Comparison of ENCODE assay signal across 17 cellular contexts in genomic region chr6:96814581-96814980, GRCh38. TPM values are rescaled to one million over a fixed set of nuclear protein-coding genes. Genes with fewer than 3 reads are reported as not detected.
DNase-seq lines count a peak whose midpoint lies in the region; ATAC-seq, FAIRE-seq and TF ChIP-seq lines count a peak whose summit lies in the region.
"Had no signal": no experiment of that assay in that cellular context is flagged by ENCODE, and none has a peak within 500 bp of the region (broad histone marks: within the 10 kb centered on the region; RNA-seq: fewer than 3 reads in every experiment).

No MANE protein-coding gene starts in this region.

- CTCF ChIA-PET in GM12878 (lab: Yijun Ruan, JAX) = no interaction called here

- no peak overlapping the region for H3K27ac ChIP-seq in GM12878 (ENCODE audit: control insufficient read depth, insufficient read depth)
- H3K27ac ChIP-seq in tibial artery = peak overlapping the region; percentile 9 to 47
- no peak overlapping the region for H3K27ac ChIP-seq in testis
- H3K27ac ChIP-seq: BLaER1 treated with 17β-estradiol and CSF1 and Interleukin-3, amounts not matched to agents 10 nM and 100 nM; GM23248 had no signal

- peak; percentile 38 for DNase-seq in EH (ENCODE audit: low read depth)
- no peak for DNase-seq in GM12878 (ENCODE audit: low read depth, low spot score)
- DNase-seq in fibroblast of the aortic adventitia (ENCODE audit: low read depth) = peak; percentile 6
- DNase-seq in tibial artery = no peak
- DNase-seq in testis = no peak
- DNase-seq: 8988T; AML-193; CD4-positive, CD25-positive, alpha-beta regulatory T cell; DMS53; GM23248 had no signal

- 100% methylated on average over 1 of the region's 1 CpG for WGBS in GM12878 (ENCODE audit: insufficient coverage, insufficient replicate concordance, low lambda C conversion rate, missing lambda C conversion rate)
- WGBS in testis, 2 donors = 50 to 62% methylated on average over 1 of the region's 1 CpG

- intact Hi-C loops in GM12878 (cut with micrococcal nuclease; ENCODE audit: unreplicated experiment) (no loop called here), tibial artery (cut with DNase I; ENCODE audit: low total_unique reads) (no loop called here), testis (cut with DNase I; ENCODE audit: low total_unique reads) (no loop called here)

- ATAC-seq in GM12878 = no peak
- ATAC-seq in HG02678 (IDR thresholded peaks at IDR 0.05; ENCODE audit: unreplicated experiment) = no peak
- ATAC-seq in GM18861 (IDR thresholded peaks at IDR 0.05; ENCODE audit: unreplicated experiment) = no peak
- ATAC-seq: HepG2 had no signal

- H3K4me3 ChIP-seq in GM12878 (no peak overlapping the region), fibroblast of the aortic adventitia (ENCODE audit: low read depth, low read length) (no peak overlapping the region), tibial artery (no peak overlapping the region), testis (no peak overlapping the region)
- H3K4me3 ChIP-seq: BLaER1 treated with 17β-estradiol and CSF1 and Interleukin-3, amounts not matched to agents 10 nM and 100 nM; GM23248 had no signal

- POLR2A ChIA-PET in GM12878 (lab: Charles Lee) = no interaction called here

- H2AFZ ChIP-seq in GM12878 (ENCODE audit: control insufficient read depth, low read depth, low read length) = no peak overlapping the region
- H2AFZ ChIP-seq: GM23248 had no signal

- no peak overlapping the region for H3K9ac ChIP-seq in GM12878 (ENCODE audit: control insufficient read depth, insufficient read depth, low read length)
- H3K9ac ChIP-seq: BLaER1 treated with 17β-estradiol and CSF1 and Interleukin-3, amounts not matched to agents 10 nM and 100 nM; GM23248 had no signal

- H4K20me1 ChIP-seq in GM12878 (ENCODE audit: control insufficient read depth, insufficient read depth) = no peaks in the 10 kb centered on the region
- H4K20me1 ChIP-seq: BLaER1 treated with 17β-estradiol and CSF1 and Interleukin-3, amounts not matched to agents 10 nM and 100 nM had no signal

- H3K4me1 ChIP-seq in GM12878 (ENCODE audit: control insufficient read depth, insufficient read depth, low read length) (no peaks in the 10 kb centered on the region), tibial artery (peaks cover 0 to 57% (median 8%) of the 10 kb centered on the region in 4 donors), testis (no peaks in the 10 kb centered on the region)

- H3K36me3 ChIP-seq in GM12878 (ENCODE audit: control insufficient read depth in 2 of 2, insufficient read depth in 2 of 2, low read length in 1 of 2) (no peaks in the 10 kb centered on the region), tibial artery (no peaks in the 10 kb centered on the region), testis (ENCODE audit: low read depth, missing control alignments) (no peaks in the 10 kb centered on the region)

- no peak for FAIRE-seq in GM12878 (lab: Jason Lieb, UNC)
- FAIRE-seq: GM18507, H54, HepG2, HTR-8/SVneo had no signal

- in situ Hi-C loops in GM12878 (cut with MboI) = no loop called here

- TF ChIP-seq POLR2A in GM12878 (IDR thresholded peaks at IDR 0.05; ENCODE audit: low read depth, low read length) (no peak), testis (IDR thresholded peaks at IDR 0.05) (no peak)

- H3K9me3 ChIP-seq in GM12878 (replicated peaks; ENCODE audit: control insufficient read depth, insufficient read depth, low read length) = no peaks in the 10 kb centered on the region
- no peaks in the 10 kb centered on the region for H3K9me3 ChIP-seq in tibial artery
- H3K9me3 ChIP-seq in testis = no peaks in the 10 kb centered on the region

- H3K4me2 ChIP-seq in GM12878 (ENCODE audit: control insufficient read depth, insufficient read depth) = no peak overlapping the region

- BruUV-seq in GM12878 (replicated peaks; lab: Mats Ljungman, UMichigan) = no TSS peak

- TF ChIP-seq CTCF in GM12878 (IDR thresholded peaks at IDR 0.05 in 2 of 3, conservative IDR thresholded peaks at IDR 0.05 in 1 of 3; ENCODE audit: control insufficient read depth in 2 of 3, extremely low read depth in 1 of 3, insufficient read depth in 1 of 3, low read depth in 3 of 3, low read length in 3 of 3) = no peak
- no peak for TF ChIP-seq CTCF in fibroblast of the aortic adventitia (IDR thresholded peaks at IDR 0.05; ENCODE audit: insufficient read depth, low read length)
- TF ChIP-seq CTCF in tibial artery (IDR thresholded peaks at IDR 0.05) = no peak
- no peak for TF ChIP-seq CTCF in testis (IDR thresholded peaks at IDR 0.05)

- SMC1A ChIA-PET in GM12878 (lab: Charles Lee; ENCODE audit: uncharacterized antibody, unreplicated experiment) = interaction anchor here (0.8 kb wide), 1 partner anchor 22 kb away, joined by 4 read pairs; no protein-coding TSS in a partner anchor

- RAD21 ChIA-PET in GM12878 (lab: Charles Lee; ENCODE audit: unreplicated experiment) = no interaction called here

- no peak for TF ChIP-seq EP300 in GM12878 (IDR thresholded peaks at IDR 0.05; ENCODE audit: borderline replicate concordance in 1 of 2, control insufficient read depth in 1 of 2, low read depth in 2 of 2, low read length in 2 of 2)

- peaks cover 2% of the 10 kb centered on the region; the same call in 1 of the 2 replicates for H3K79me2 ChIP-seq in GM12878 (ENCODE audit: control insufficient read depth, insufficient read depth, low read length)

- no peak for TF ChIP-seq RAD21 in GM12878 (IDR thresholded peaks at IDR 0.05; ENCODE audit: insufficient read depth, low read depth, low read length)

- H3K27me3 ChIP-seq in GM12878 (replicated peaks in 1 of 2; ENCODE audit: control insufficient read depth in 2 of 2, insufficient read depth in 2 of 2, low read length in 1 of 2) (no peaks in the 10 kb centered on the region), tibial artery (no peaks in the 10 kb centered on the region), testis (no peaks in the 10 kb centered on the region)
- H3K27me3 ChIP-seq: BLaER1 treated with 17β-estradiol and CSF1 and Interleukin-3, amounts not matched to agents 10 nM and 100 nM had no signal

TF ChIP-seq in GM12878, 131 proteins besides CTCF, POLR2A, EP300 and RAD21:
- TF ChIP-seq BACH1 (IDR thresholded peaks at IDR 0.05; ENCODE audit: borderline replicate concordance) = no peak
- TF ChIP-seq JUNB (IDR thresholded peaks at IDR 0.05) = peak; percentile 50
- no peak for TF ChIP-seq SRF (IDR thresholded peaks at IDR 0.05; ENCODE audit: low read depth in 2 of 2, low read length in 2 of 2)
- no peak for TF ChIP-seq HDAC2 (IDR thresholded peaks at IDR 0.05)
- no peak for TF ChIP-seq EED (IDR thresholded peaks at IDR 0.05; ENCODE audit: low read depth)
- TF ChIP-seq RELB (IDR thresholded peaks at IDR 0.05; ENCODE audit: low read depth) = no peak
- no peak for TF ChIP-seq SKIL (IDR thresholded peaks at IDR 0.05; ENCODE audit: low read depth, poor library complexity, severe bottlenecking)
- no peak for TF ChIP-seq PAX5 (IDR thresholded peaks at IDR 0.05; ENCODE audit: borderline replicate concordance, low read depth, low read length)
- no peak for TF ChIP-seq MTA3 (IDR thresholded peaks at IDR 0.05; ENCODE audit: borderline replicate concordance, low read length)

RNA-seq across cellular contexts. Expression of gene GPR63, which starts 22.7 kb away (rescaled TPM):
- total RNA-seq in GM12878 (2013; cell fraction: nucleolus; rRNA removed) = 21.8 and 23.1 TPM in 2 replicates
- total RNA-seq in GM12878 (2014; rRNA removed) (3.7 and 4.3 TPM in 2 replicates), GM12878 (2014; rRNA removed; fragmentation: Illumina TruSeq; extraction: Trizol) (3.7 and 4.0 TPM in 2 replicates), GM12878 (2021) (3.6 and 3.8 TPM in 2 replicates), fibroblast of the aortic adventitia (ENCODE audit: low replicate concordance) (under 0.01 and 0.27 TPM in 2 replicates), testis (1 to 10 TPM; 4.6 to 6.3 TPM)
- polyA plus RNA-seq in GM12878 (2011; ENCODE audit: low read depth) = 1.2 TPM
- polyA plus RNA-seq in GM12878 (2011; rRNA removed) (6.6 and 7.9 TPM in 2 replicates), GM12878 (2014; fragmentation: Illumina TruSeq; extraction: Trizol) (4.7 and 6.2 TPM in 2 replicates), GM12878 (2014; fragmentation: Nextera tagmentation; extraction: Ambion mirVana) (1 to 10 TPM; 1.6 to 1.7 TPM), GM12878 (2014; rRNA removed) (2.8 and 3.4 TPM in 2 replicates), GM12878 (2016; fragmentation: Nextera tagmentation; extraction: Ambion mirVana) (1 to 10 TPM; 1.9 to 2.3 TPM), testis (ENCODE audit: insufficient read depth, low read depth, low replicate concordance) (4.3 TPM)
- 4.0 and 5.0 TPM in 2 replicates for polyA plus RNA-seq in GM12878 (2011; cell fraction: cytosol; rRNA removed)
- polyA plus RNA-seq in GM12878 (2011; cell fraction: nucleus; rRNA removed) = 6.9 and 7.0 TPM in 2 replicates
- 1.3 and 1.6 TPM in 2 replicates for polyA plus RNA-seq in GM12878 (2012)
- 5.9 and 6.0 TPM in 2 replicates for polyA minus RNA-seq in GM12878 (2011; rRNA and poly(A)+ RNA removed)
- polyA minus RNA-seq in GM12878 (2011; cell fraction: cytosol; rRNA and poly(A)+ RNA removed) = 2.1 and 2.3 TPM in 2 replicates
- polyA minus RNA-seq in GM12878 (2011; cell fraction: nucleus; rRNA and poly(A)+ RNA removed) = 5.3 and 8.7 TPM in 2 replicates

Comparison
In these comparisons a context has a peak if more than half of its experiments do, and no peak if none do; other contexts are left out.
1. DNase-seq: peak in EH (single experiment) and fibroblast of the aortic adventitia (single experiment); none in GM12878 (single experiment), tibial artery (0 of 2) and testis (single experiment).
2. H3K27ac ChIP-seq: peak in tibial artery (2 of 2); none in GM12878 (single experiment) and testis (0 of 2).